In the genomic region with DNA sequence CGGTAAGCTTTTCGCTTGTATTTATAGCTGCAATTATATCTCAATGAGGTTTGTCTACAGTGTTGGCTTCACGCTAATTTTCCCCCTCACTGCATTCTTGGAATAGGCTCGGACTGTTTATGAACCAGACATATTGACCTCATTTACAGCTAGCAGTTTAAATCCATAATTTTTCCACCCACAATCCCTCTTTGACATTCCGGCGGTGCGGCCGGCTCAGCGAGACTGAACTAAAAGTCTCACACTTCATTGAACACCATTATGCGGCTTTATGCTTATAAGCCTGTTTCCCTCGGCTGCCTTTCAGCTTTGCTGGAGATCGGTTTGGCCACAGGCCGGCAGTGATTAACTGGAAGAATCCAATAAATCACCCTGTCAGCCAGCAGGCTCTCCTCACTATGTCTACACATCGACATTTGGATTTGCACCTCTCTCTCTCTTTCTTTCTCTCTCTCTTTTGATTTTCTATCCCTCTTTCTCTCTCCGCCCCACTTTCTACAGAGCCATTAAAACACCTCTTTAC, we compare ENCODE assay signal across 1 cellular context.
TF ChIP-seq lines count a peak whose summit lies in the region.

No MANE protein-coding gene starts in this region.

TF ChIP-seq in WTC11, 78 proteins besides CTCF, POLR2A, EP300 and RAD21 (continued from another document):
- TF ChIP-seq ZSCAN18 (CRISPR knock-in tag; IDR thresholded peaks at IDR 0.05) (no peak), NFATC4 (CRISPR knock-in tag; IDR thresholded peaks at IDR 0.05) (no peak), TCF7 (CRISPR knock-in tag; IDR thresholded peaks at IDR 0.05; ENCODE audit: low read depth) (no peak), RORB (CRISPR knock-in tag; IDR thresholded peaks at IDR 0.05) (no peak), ETV6 (CRISPR knock-in tag; IDR thresholded peaks at IDR 0.05) (no peak), ZNF532 (CRISPR knock-in tag; IDR thresholded peaks at IDR 0.05; ENCODE audit: borderline replicate concordance) (no peak), CBFB (CRISPR knock-in tag; IDR thresholded peaks at IDR 0.05; ENCODE audit: low read depth) (no peak), PREB (CRISPR knock-in tag; IDR thresholded peaks at IDR 0.05; ENCODE audit: borderline replicate concordance) (no peak), TEAD4 (CRISPR knock-in tag; IDR thresholded peaks at IDR 0.05) (no peak), SOX15 (CRISPR knock-in tag; IDR thresholded peaks at IDR 0.05) (no peak), CREM (CRISPR knock-in tag; IDR thresholded peaks at IDR 0.05) (no peak), JUN (CRISPR knock-in tag; IDR thresholded peaks at IDR 0.05) (no peak)
- TF ChIP-seq, protein P1, sequence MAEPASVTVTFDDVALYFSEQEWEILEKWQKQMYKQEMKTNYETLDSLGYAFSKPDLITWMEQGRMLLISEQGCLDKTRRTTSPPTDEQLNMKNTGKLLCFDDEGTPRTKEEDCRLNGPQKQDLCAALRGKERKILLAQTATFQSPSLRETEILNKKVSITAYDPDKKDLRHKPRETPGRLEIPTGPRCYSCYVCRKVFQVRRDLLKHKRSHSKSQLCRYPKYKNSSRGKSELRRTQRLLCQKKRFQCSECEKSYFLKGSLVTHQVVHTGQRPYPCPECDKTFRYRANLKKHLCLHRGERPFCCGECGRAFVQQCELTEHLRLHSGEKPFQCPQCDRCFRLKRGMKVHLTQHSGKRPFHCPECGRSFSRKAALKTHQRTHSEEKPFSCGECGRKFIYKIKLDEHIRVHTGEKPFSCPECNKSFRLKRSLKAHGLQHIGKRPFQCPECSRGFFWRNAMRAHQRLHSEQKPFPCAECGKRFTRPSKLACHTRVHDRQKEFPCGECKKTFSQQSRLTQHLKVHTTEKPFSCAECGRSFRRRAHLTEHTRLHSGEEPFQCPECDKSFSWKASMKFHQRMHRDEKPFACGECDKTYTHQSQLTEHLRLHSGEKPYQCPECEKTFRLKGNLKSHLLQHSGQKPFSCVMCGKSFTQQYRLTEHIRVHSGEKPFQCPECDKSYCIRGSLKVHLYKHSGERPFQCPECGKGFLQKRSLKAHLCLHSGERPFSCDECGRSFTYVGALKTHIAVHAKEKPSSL (CRISPR knock-in tag; conservative IDR thresholded peaks at IDR 0.05): no peak
- TF ChIP-seq, protein P2, sequence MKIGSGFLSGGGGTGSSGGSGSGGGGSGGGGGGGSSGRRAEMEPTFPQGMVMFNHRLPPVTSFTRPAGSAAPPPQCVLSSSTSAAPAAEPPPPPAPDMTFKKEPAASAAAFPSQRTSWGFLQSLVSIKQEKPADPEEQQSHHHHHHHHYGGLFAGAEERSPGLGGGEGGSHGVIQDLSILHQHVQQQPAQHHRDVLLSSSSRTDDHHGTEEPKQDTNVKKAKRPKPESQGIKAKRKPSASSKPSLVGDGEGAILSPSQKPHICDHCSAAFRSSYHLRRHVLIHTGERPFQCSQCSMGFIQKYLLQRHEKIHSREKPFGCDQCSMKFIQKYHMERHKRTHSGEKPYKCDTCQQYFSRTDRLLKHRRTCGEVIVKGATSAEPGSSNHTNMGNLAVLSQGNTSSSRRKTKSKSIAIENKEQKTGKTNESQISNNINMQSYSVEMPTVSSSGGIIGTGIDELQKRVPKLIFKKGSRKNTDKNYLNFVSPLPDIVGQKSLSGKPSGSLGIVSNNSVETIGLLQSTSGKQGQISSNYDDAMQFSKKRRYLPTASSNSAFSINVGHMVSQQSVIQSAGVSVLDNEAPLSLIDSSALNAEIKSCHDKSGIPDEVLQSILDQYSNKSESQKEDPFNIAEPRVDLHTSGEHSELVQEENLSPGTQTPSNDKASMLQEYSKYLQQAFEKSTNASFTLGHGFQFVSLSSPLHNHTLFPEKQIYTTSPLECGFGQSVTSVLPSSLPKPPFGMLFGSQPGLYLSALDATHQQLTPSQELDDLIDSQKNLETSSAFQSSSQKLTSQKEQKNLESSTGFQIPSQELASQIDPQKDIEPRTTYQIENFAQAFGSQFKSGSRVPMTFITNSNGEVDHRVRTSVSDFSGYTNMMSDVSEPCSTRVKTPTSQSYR (CRISPR knock-in tag; IDR thresholded peaks at IDR 0.05): no peak
TF ChIP-seq in WTC11: peak in this region for 0.
